ENCODE assay signal across 18 cellular contexts in genomic region chr11:134482865-134483264, GRCh38.
"Had no signal": no experiment of that assay in that cellular context is flagged by ENCODE, and none has a peak within 500 bp of the region (broad histone marks: within the 10 kb centered on the region; RNA-seq: fewer than 3 reads in every experiment).

No MANE protein-coding gene starts in this region.

- DNase-seq: Karpas-422, KG1, MG63, NCI-H1092 treated with DMSO at 0.1 percent for 48 hours, NCI-H1436, NCI-H187, NCI-H2029, NCI-H2081 treated with DMSO at 0.1 percent for 48 hours, NCI-H2171, NCI-H226, NCI-H446, NCI-H510A, NCI-H524 treated with DMSO at 0.1 percent for 48 hours, NCI-H69, NCI-H774, RPMI8226, SHP77, SK-N-SH had no signal
